ENCODE assay signal across 8 cellular contexts in genomic region chr5:96868603-96869371, GRCh38. TPM values are rescaled to one million over a fixed set of nuclear protein-coding genes. Genes with fewer than 3 reads are reported as not detected.
DNase-seq lines count a peak whose midpoint lies in the region; ATAC-seq and TF ChIP-seq lines count a peak whose summit lies in the region.

No MANE protein-coding gene starts in this region.

- H3K27me3 Mint-ChIP-seq in activated T-cell treated with anti-CD3 and anti-CD28 coated beads, Interleukin-2, amount 50 U/mL, for 72 hours (ENCODE audit: low read depth), result no peaks in the 10 kb centered on the region

- no peaks in the 10 kb centered on the region for H3K9me3 ChIP-seq in Peyer's patch

- H3K27ac ChIP-seq in Peyer's patch (no peak overlapping the region), coronary artery (no peak overlapping the region)

- H3K36me3 ChIP-seq in Peyer's patch, result no peaks in the 10 kb centered on the region

- ATAC-seq in activated T-cell treated with anti-CD3 and anti-CD28 coated beads, Interleukin-2, amount 50 U/mL, for 72 hours (replicated peaks in 1 of 2), result peak; percentile 74 to 75
- peak; percentile 73 for ATAC-seq in GM21619 (IDR thresholded peaks at IDR 0.05; ENCODE audit: unreplicated experiment)

- peak; percentile 32 to 35 for DNase-seq in activated T-cell treated with anti-CD3 and anti-CD28 coated beads, Interleukin-2, amount 50 U/mL, for 72 hours
- no peak for DNase-seq in activated T-cell treated with anti-CD3 and anti-CD28 coated beads, Interleukin-2, amount 50 U/mL, for 1 hour
- peak; percentile 60 for DNase-seq in HT1080 (ENCODE audit: low read depth)
- DNase-seq in Peyer's patch, result peak in 1 of 3 donors; percentile 57
- DNase-seq in coronary artery (ENCODE audit: low spot score), result no peak
- DNase-seq in lung microvascular endothelial cell (ENCODE audit: low read depth in 2 of 2), result peak; percentile 82 to 83
- no peak for DNase-seq in KG1 (lab: John Stamatoyannopoulos, UW)

- no peaks in the 10 kb centered on the region for H3K27me3 ChIP-seq in Peyer's patch

- H3K4me3 ChIP-seq in Peyer's patch (no peak overlapping the region), coronary artery (no peak overlapping the region)

- no peaks in the 10 kb centered on the region for H3K9me3 Mint-ChIP-seq in activated T-cell treated with anti-CD3 and anti-CD28 coated beads, Interleukin-2, amount 50 U/mL, for 72 hours

- TF ChIP-seq CTCF in Peyer's patch (IDR thresholded peaks at IDR 0.05) (peak; percentile 90 to 97 (median 96)), coronary artery (IDR thresholded peaks at IDR 0.05) (peak; percentile 90)

- peak overlapping the region; percentile 0 to 75 for H3K4me3 Mint-ChIP-seq in activated T-cell treated with anti-CD3 and anti-CD28 coated beads, Interleukin-2, amount 50 U/mL, for 72 hours

- peak overlapping the region; percentile 92 for H3K27ac Mint-ChIP-seq in activated T-cell treated with anti-CD3 and anti-CD28 coated beads, Interleukin-2, amount 50 U/mL, for 72 hours

- H3K36me3 Mint-ChIP-seq in activated T-cell treated with anti-CD3 and anti-CD28 coated beads, Interleukin-2, amount 50 U/mL, for 72 hours (ENCODE audit: insufficient read depth in 2 of 2), result no peaks in the 10 kb centered on the region

- H3K4me1 Mint-ChIP-seq in activated T-cell treated with anti-CD3 and anti-CD28 coated beads, Interleukin-2, amount 50 U/mL, for 72 hours (ENCODE audit: low read depth), result peaks cover 67% of the 10 kb centered on the region

- no peak for TF ChIP-seq POLR2A in Peyer's patch (IDR thresholded peaks at IDR 0.05)

- H3K4me1 ChIP-seq in Peyer's patch, result no peaks in the 10 kb centered on the region

RNA-seq across cellular contexts. Expression of gene ERAP2, which starts 7.5 kb away (rescaled TPM):
- total RNA-seq in activated T-cell treated with anti-CD3 and anti-CD28 coated beads, Interleukin-2, amount 50 U/mL, for 72 hours, result 100 to 1,000 TPM in 1 of 2 donors, 10 to 100 TPM in 1; 92.1 to 133 TPM
- total RNA-seq in HT1080 (2014; rRNA removed; shearing (Covaris generic)), result 40.2 and 45.6 TPM in 2 replicates
- 27.7 and 37.8 TPM in 2 replicates for polyA plus RNA-seq in HT1080 (2015; cell fraction: cytosol; rRNA removed)
- polyA plus RNA-seq in HT1080 (2015; cell fraction: nucleus; rRNA removed), result 69.2 and 86.7 TPM in 2 replicates
- 10 to 100 TPM; 50.3 to 82.8 (median 70.8) TPM for total RNA-seq in Peyer's patch
- 31.2 and 56.9 TPM in 2 replicates for total RNA-seq in lung microvascular endothelial cell

Comparison
In these comparisons a context has a peak if more than half of its experiments do, and no peak if none do; other contexts are left out.
1. DNase-seq: peak in activated T-cell treated with anti-CD3 and anti-CD28 coated beads, Interleukin-2, amount 50 U/mL, for 72 hours (2 of 2), HT1080 (single experiment) and lung microvascular endothelial cell (2 of 2); none in activated T-cell treated with anti-CD3 and anti-CD28 coated beads, Interleukin-2, amount 50 U/mL, for 1 hour (single experiment), coronary artery (single experiment) and KG1 (single experiment).